Comparison of ENCODE assay signal across 8 cellular contexts in genomic region chr1:35932158-35932636, GRCh38. TPM values are rescaled to one million over a fixed set of nuclear protein-coding genes. Genes with fewer than 3 reads are reported as not detected.
DNase-seq lines count a peak whose midpoint lies in the region; ATAC-seq and TF ChIP-seq lines count a peak whose summit lies in the region.

No MANE protein-coding gene starts in this region.

- H3K9me2 ChIP-seq in GM23248 (ENCODE audit: insufficient read depth) (no peaks in the 10 kb centered on the region), SU-DHL-6 (replicated peaks; ENCODE audit: insufficient read depth, low read length) (no peaks in the 10 kb centered on the region)

- peak overlapping the region; percentile 89 for H3K9ac ChIP-seq in GM23248
- peak overlapping the region; percentile 83 for H3K9ac ChIP-seq in SU-DHL-6 (ENCODE audit: low read length)
- H3K9ac ChIP-seq in skeletal muscle tissue (ENCODE audit: low read depth in 1 of 3, low read length in 3 of 3): peak overlapping the region; percentile 86 to 95 (median 95)

- in situ Hi-C loops in GM23248 (cut with MboI): no loop called here

- DNase-seq in GM23248: peak; percentile 14
- DNase-seq in fibroblast of villous mesenchyme (ENCODE audit: low read depth): peak; percentile 10
- no peak for DNase-seq in NCI-H2107 (lab: John Stamatoyannopoulos, UW)
- no peak for DNase-seq in SW480 (ENCODE audit: low spot score)
- DNase-seq in hippocampal formation (lab: John Stamatoyannopoulos, UW): no peak

- H3K27ac ChIP-seq in GM23248: peak overlapping the region; percentile 89; the same call in 1 of the 2 replicates
- H3K27ac ChIP-seq in SU-DHL-6 (ENCODE audit: low read depth, low read length): peak overlapping the region; percentile 90
- peak overlapping the region; percentile 98 for H3K27ac ChIP-seq in skeletal muscle tissue (ENCODE audit: low read depth, low read length)

- H3K4me1 ChIP-seq in GM23248 (ENCODE audit: insufficient read depth): peaks cover 24% of the 10 kb centered on the region
- H3K4me1 ChIP-seq in skeletal muscle tissue (ENCODE audit: control insufficient read depth in 3 of 3, insufficient read depth in 3 of 3, low read length in 3 of 3): peaks cover 13 to 16% (median 15%) of the 10 kb centered on the region in 3 donors

- H3K4me2 ChIP-seq in GM23248 (ENCODE audit: unreplicated experiment) (peak overlapping the region; percentile 86), SU-DHL-6 (ENCODE audit: low read depth, low read length, poor library complexity, severe bottlenecking) (peak overlapping the region; percentile 84)

- H2AFZ ChIP-seq in GM23248: peak overlapping the region; percentile 81
- H2AFZ ChIP-seq in SU-DHL-6 (ENCODE audit: low read depth, low read length, severe bottlenecking): no peak overlapping the region

- 31 to 36% methylated on average over 7 of the region's 7 CpGs for WGBS in GM23248 (ENCODE audit: low coverage in 1 of 2, low lambda C conversion rate in 2 of 2, missing lambda C conversion rate in 2 of 2), 2 experiments

- H3K27me3 ChIP-seq in GM23248 (replicated peaks; ENCODE audit: insufficient read depth) (no peaks in the 10 kb centered on the region), SU-DHL-6 (ENCODE audit: low read length) (no peaks in the 10 kb centered on the region), skeletal muscle tissue (ENCODE audit: control insufficient read depth in 3 of 3, insufficient read depth in 3 of 3, low read length in 3 of 3) (no peaks in the 10 kb centered on the region)

- H3K79me2 ChIP-seq in GM23248 (ENCODE audit: insufficient read depth) (peaks cover 70% of the 10 kb centered on the region), SU-DHL-6 (ENCODE audit: insufficient read depth, low read length) (peaks cover 58% of the 10 kb centered on the region)

- TF ChIP-seq CTCF in SU-DHL-6 (IDR thresholded peaks at IDR 0.05; ENCODE audit: insufficient read depth, low read length, poor library complexity, severe bottlenecking) (no peak), fibroblast of villous mesenchyme (IDR thresholded peaks at IDR 0.05; ENCODE audit: insufficient read depth, low read depth, low read length) (no peak)

- ATAC-seq in HG03280 (IDR thresholded peaks at IDR 0.05; ENCODE audit: unreplicated experiment): no peak

- H4K20me1 ChIP-seq in GM23248 (ENCODE audit: insufficient read depth) (no peaks in the 10 kb centered on the region), SU-DHL-6 (ENCODE audit: low read depth, low read length) (peaks cover 7% of the 10 kb centered on the region)

- no peaks in the 10 kb centered on the region for H3K36me3 ChIP-seq in GM23248 (ENCODE audit: low read depth)
- no peaks in the 10 kb centered on the region for H3K36me3 ChIP-seq in SU-DHL-6 (ENCODE audit: low read length)
- no peaks in the 10 kb centered on the region for H3K36me3 ChIP-seq in skeletal muscle tissue (ENCODE audit: control insufficient read depth in 3 of 3, insufficient read depth in 3 of 3, low read length in 3 of 3)

- H3K9me3 ChIP-seq in GM23248 (ENCODE audit: low read depth) (no peaks in the 10 kb centered on the region), SU-DHL-6 (ENCODE audit: insufficient read depth, low read length) (no peaks in the 10 kb centered on the region), skeletal muscle tissue (ENCODE audit: control insufficient read depth in 3 of 3, low read length in 3 of 3) (no peaks in the 10 kb centered on the region)

- H3F3A ChIP-seq in GM23248 (ENCODE audit: insufficient read depth): peaks cover 14% of the 10 kb centered on the region
- peaks cover 37% of the 10 kb centered on the region for H3F3A ChIP-seq in SU-DHL-6 (ENCODE audit: insufficient read depth)

- H3K4me3 ChIP-seq in GM23248 (peak overlapping the region; percentile 88), SU-DHL-6 (ENCODE audit: insufficient read depth, low read length, poor library complexity, severe bottlenecking) (peak overlapping the region; percentile 81), fibroblast of villous mesenchyme (ENCODE audit: low read depth, low read length) (peak overlapping the region; percentile 95), skeletal muscle tissue (ENCODE audit: low read length in 3 of 3) (peak overlapping the region; percentile 88 to 93 (median 90))

RNA-seq across cellular contexts. Expression of gene AGO3, which starts 1.3 kb away (rescaled TPM):
- 7.9 and 26.7 TPM in 2 replicates for total RNA-seq in GM23248 (2014; rRNA removed; shearing (Covaris generic))
- 14.2 and 14.8 TPM in 2 replicates for polyA plus RNA-seq in GM23248 (2016; fragmentation: Nextera tagmentation; extraction: Ambion mirVana)
- total RNA-seq in fibroblast of villous mesenchyme: 12.9 and 16.8 TPM in 2 replicates
- 13.0 TPM for total RNA-seq in skeletal muscle tissue

RNA-seq across cellular contexts. Expression of gene AGO1, which starts 49.2 kb away (rescaled TPM):
- total RNA-seq in GM23248 (2014; rRNA removed; shearing (Covaris generic)): 11.0 and 13.8 TPM in 2 replicates
- polyA plus RNA-seq in GM23248 (2016; fragmentation: Nextera tagmentation; extraction: Ambion mirVana): 5.5 and 6.1 TPM in 2 replicates
- total RNA-seq in fibroblast of villous mesenchyme (16.4 TPM in 2 replicates), skeletal muscle tissue (5.7 TPM)

Comparison
In these comparisons a context has a peak if more than half of its experiments do, and no peak if none do; other contexts are left out.
1. DNase-seq: peak in GM23248 (single experiment) and fibroblast of villous mesenchyme (single experiment); none in NCI-H2107 (single experiment), SW480 (single experiment) and hippocampal formation (0 of 2).
2. Peak in every context shown above with its lines, with median percentiles within 50 percentile points of each other: H3K27ac ChIP-seq, H3K4me3 ChIP-seq and H3K9ac ChIP-seq.